Comparison of ENCODE assay signal across 33 cellular contexts in the genomic region with DNA sequence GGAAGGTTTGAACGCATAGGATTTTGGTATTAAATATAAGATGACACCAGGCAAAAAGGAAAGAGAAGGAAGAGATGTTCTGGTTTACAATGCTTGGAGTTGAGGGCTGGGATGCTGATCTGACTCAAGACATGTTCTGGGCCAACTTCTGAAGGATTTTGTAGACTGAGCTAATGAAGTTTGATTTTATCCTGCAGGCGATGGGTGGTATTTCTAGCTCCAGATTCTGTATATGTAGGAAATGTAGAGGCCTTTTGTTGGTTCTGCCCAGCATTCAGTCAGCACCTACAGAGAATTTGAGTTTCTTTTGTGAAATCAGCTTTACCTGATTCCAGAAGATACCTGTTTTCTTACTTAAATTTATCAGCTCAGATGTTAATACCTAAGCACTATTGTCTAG.
"Had no signal": no experiment of that assay in that cellular context is flagged by ENCODE, and none has a peak within 500 bp of the region (broad histone marks: within the 10 kb centered on the region; RNA-seq: fewer than 3 reads in every experiment).

No MANE protein-coding gene starts in this region.

- H3K9me3 Mint-ChIP-seq: activated CD4-positive, alpha-beta memory T cell treated with anti-CD3 and anti-CD28 coated beads, Interleukin-2, amount 10 ng/mL, durations not matched to agents 7 days and 5 days; activated CD4-positive, alpha-beta T cell treated with anti-CD3 and anti-CD28 coated beads, Interleukin-2, amount 10 ng/mL, durations not matched to agents 24 days and 14 days; activated naive CD4-positive, alpha-beta T cell treated with anti-CD3 and anti-CD28 coated beads, Interleukin-2, amount 50 U/mL, for 24 hours; activated naive CD8-positive, alpha-beta T cell treated with anti-CD3 and anti-CD28 coated beads, Interleukin-2, amount 50 U/mL, for 24 hours; activated T-cell treated with anti-CD3 and anti-CD28 coated beads, Interleukin-2, amount 50 U/mL, for 4 hours; activated T-helper 17 cell treated with anti-CD3 and anti-CD28 coated beads, Interleukin-2, amount 50 U/mL, for 72 hours; nephron; stimulated activated memory B cell treated with anti-CD40 and anti-IgM and Interleukin-4, amounts not matched to agents 10 μg/mL and 1 μg/mL and 100 μg/mL, for 72 hours; stimulated activated naive CD8-positive, alpha-beta T cell treated with anti-CD3 and anti-CD28 coated beads, Interleukin-15, amount 100 ng/mL, for 72 hours; T-helper 1 cell treated with Interleukin-12 subunit alpha and Interleukin-12 subunit beta and Interleukin-4 antibody, amounts not matched to agents 30 μg/mL and 1 μg/mL, for 36 hours had no signal

- H3K4me1 Mint-ChIP-seq: activated CD4-positive, alpha-beta memory T cell treated with anti-CD3 and anti-CD28 coated beads, Interleukin-2, amount 10 ng/mL, durations not matched to agents 7 days and 5 days; activated CD4-positive, alpha-beta T cell treated with anti-CD3 and anti-CD28 coated beads, Interleukin-2, amount 10 ng/mL, durations not matched to agents 24 days and 14 days; activated naive CD4-positive, alpha-beta T cell treated with anti-CD3 and anti-CD28 coated beads, Interleukin-2, amount 50 U/mL, for 24 hours; activated naive CD8-positive, alpha-beta T cell treated with anti-CD3 and anti-CD28 coated beads, Interleukin-2, amount 50 U/mL, for 24 hours; activated T-helper 17 cell treated with anti-CD3 and anti-CD28 coated beads, Interleukin-2, amount 50 U/mL, for 72 hours; nephron; stimulated activated memory B cell treated with anti-CD40 and anti-IgM and Interleukin-4, amounts not matched to agents 10 μg/mL and 1 μg/mL and 100 μg/mL, for 72 hours; stimulated activated naive CD8-positive, alpha-beta T cell treated with anti-CD3 and anti-CD28 coated beads, Interleukin-15, amount 100 ng/mL, for 72 hours had no signal

- H3K27ac Mint-ChIP-seq: activated CD4-positive, alpha-beta memory T cell treated with anti-CD3 and anti-CD28 coated beads, Interleukin-2, amount 10 ng/mL, durations not matched to agents 7 days and 5 days; activated CD4-positive, alpha-beta T cell treated with anti-CD3 and anti-CD28 coated beads, Interleukin-2, amount 10 ng/mL, durations not matched to agents 24 days and 14 days; activated naive CD4-positive, alpha-beta T cell treated with anti-CD3 and anti-CD28 coated beads, Interleukin-2, amount 50 U/mL, for 24 hours; activated naive CD8-positive, alpha-beta T cell treated with anti-CD3 and anti-CD28 coated beads, Interleukin-2, amount 50 U/mL, for 24 hours; activated T-helper 17 cell treated with anti-CD3 and anti-CD28 coated beads, Interleukin-2, amount 50 U/mL, for 72 hours; nephron; stimulated activated memory B cell treated with anti-CD40 and anti-IgM and Interleukin-4, amounts not matched to agents 10 μg/mL and 1 μg/mL and 100 μg/mL, for 72 hours; stimulated activated naive CD8-positive, alpha-beta T cell treated with anti-CD3 and anti-CD28 coated beads, Interleukin-15, amount 100 ng/mL, for 72 hours; T-helper 1 cell treated with Interleukin-12 subunit alpha and Interleukin-12 subunit beta and Interleukin-4 antibody, amounts not matched to agents 30 μg/mL and 1 μg/mL, for 36 hours had no signal

- ATAC-seq: activated naive CD8-positive, alpha-beta T cell treated with anti-CD3 and anti-CD28 coated beads, Interleukin-2, amount 50 U/mL, for 24 hours; activated T-cell treated with anti-CD3 and anti-CD28 coated beads, Interleukin-2, amount 50 U/mL, for 4 hours; activated T-helper 17 cell treated with anti-CD3 and anti-CD28 coated beads, Interleukin-2, amount 50 U/mL, for 72 hours; gastroesophageal sphincter; left lobe of liver; sciatic nerve; stimulated activated memory B cell treated with anti-CD40 and anti-IgM and Interleukin-4, amounts not matched to agents 10 μg/mL and 1 μg/mL and 100 μg/mL, for 72 hours; stimulated activated naive CD8-positive, alpha-beta T cell treated with anti-CD3 and anti-CD28 coated beads, Interleukin-15, amount 100 ng/mL, for 72 hours; upper lobe of right lung had no signal

- DNase-seq: activated CD4-positive, alpha-beta memory T cell treated with anti-CD3 and anti-CD28 coated beads, Interleukin-2, amount 10 ng/mL, durations not matched to agents 7 days and 5 days; activated CD4-positive, alpha-beta T cell treated with anti-CD3 and anti-CD28 coated beads, Interleukin-2, amount 10 ng/mL, durations not matched to agents 24 days and 14 days; activated CD4-positive, CD25-positive, alpha-beta regulatory T cell treated with anti-CD3 and anti-CD28 coated beads, Interleukin-2, amount 50 U/mL, for 72 hours; activated naive CD8-positive, alpha-beta T cell treated with anti-CD3 and anti-CD28 coated beads, Interleukin-2, amount 50 U/mL, for 24 hours; activated T-cell treated with anti-CD3 and anti-CD28 coated beads, Interleukin-2, amount 50 U/mL, for 4 hours; amygdala; cerebellar nuclear complex; colonic mucosa; effector CD8-positive, alpha-beta T cell; erythroblast; head of caudate nucleus; kidney glomerular epithelial cell; ovary; retina; small intestine; stimulated activated CD4-positive, alpha-beta T cell treated with anti-CD3 and anti-CD28 coated beads, Interleukin-4, amount 100 ng/mL, for 24 hours; stimulated activated naive CD8-positive, alpha-beta T cell treated with anti-CD3 and anti-CD28 coated beads, Interleukin-15, amount 100 ng/mL, for 72 hours; substantia nigra; SW 1271; T-helper 9 cell; thyroid gland; upper lobe of right lung; WERI-Rb-1 had no signal

- H3K27ac ChIP-seq: colonic mucosa, gastroesophageal sphincter, ovary, prostate gland, upper lobe of right lung, WERI-Rb-1 had no signal

- H3K27me3 ChIP-seq: colonic mucosa, gastroesophageal sphincter, ovary, thyroid gland, upper lobe of right lung had no signal

- H3K27me3 Mint-ChIP-seq: activated CD4-positive, alpha-beta memory T cell treated with anti-CD3 and anti-CD28 coated beads, Interleukin-2, amount 10 ng/mL, durations not matched to agents 7 days and 5 days; activated CD4-positive, alpha-beta T cell treated with anti-CD3 and anti-CD28 coated beads, Interleukin-2, amount 10 ng/mL, durations not matched to agents 24 days and 14 days; activated naive CD4-positive, alpha-beta T cell treated with anti-CD3 and anti-CD28 coated beads, Interleukin-2, amount 50 U/mL, for 24 hours; activated naive CD8-positive, alpha-beta T cell treated with anti-CD3 and anti-CD28 coated beads, Interleukin-2, amount 50 U/mL, for 24 hours; activated T-helper 17 cell treated with anti-CD3 and anti-CD28 coated beads, Interleukin-2, amount 50 U/mL, for 72 hours; stimulated activated memory B cell treated with anti-CD40 and anti-IgM and Interleukin-4, amounts not matched to agents 10 μg/mL and 1 μg/mL and 100 μg/mL, for 72 hours; stimulated activated naive CD8-positive, alpha-beta T cell treated with anti-CD3 and anti-CD28 coated beads, Interleukin-15, amount 100 ng/mL, for 72 hours had no signal

- H3K36me3 ChIP-seq: colonic mucosa, ovary, prostate gland had no signal

- H3K9me3 ChIP-seq: colonic mucosa, gastroesophageal sphincter, ovary, prostate gland, thyroid gland, upper lobe of right lung had no signal

- H3K4me1 ChIP-seq: colonic mucosa, prostate gland, upper lobe of right lung had no signal

- H3K4me3 Mint-ChIP-seq: activated CD4-positive, alpha-beta memory T cell treated with anti-CD3 and anti-CD28 coated beads, Interleukin-2, amount 10 ng/mL, durations not matched to agents 7 days and 5 days; activated CD4-positive, alpha-beta T cell treated with anti-CD3 and anti-CD28 coated beads, Interleukin-2, amount 10 ng/mL, durations not matched to agents 24 days and 14 days; activated naive CD4-positive, alpha-beta T cell treated with anti-CD3 and anti-CD28 coated beads, Interleukin-2, amount 50 U/mL, for 24 hours; activated naive CD8-positive, alpha-beta T cell treated with anti-CD3 and anti-CD28 coated beads, Interleukin-2, amount 50 U/mL, for 24 hours; activated T-cell treated with anti-CD3 and anti-CD28 coated beads, Interleukin-2, amount 50 U/mL, for 4 hours; activated T-helper 17 cell treated with anti-CD3 and anti-CD28 coated beads, Interleukin-2, amount 50 U/mL, for 72 hours; nephron; stimulated activated memory B cell treated with anti-CD40 and anti-IgM and Interleukin-4, amounts not matched to agents 10 μg/mL and 1 μg/mL and 100 μg/mL, for 72 hours; stimulated activated naive CD8-positive, alpha-beta T cell treated with anti-CD3 and anti-CD28 coated beads, Interleukin-15, amount 100 ng/mL, for 72 hours; T-helper 1 cell treated with Interleukin-12 subunit alpha and Interleukin-12 subunit beta and Interleukin-4 antibody, amounts not matched to agents 30 μg/mL and 1 μg/mL, for 36 hours had no signal

- H3K4me3 ChIP-seq: colonic mucosa, gastroesophageal sphincter, lung, ovary, prostate gland, thyroid gland, upper lobe of right lung had no signal
